8 cellular contexts compared by ENCODE assay signal in genomic region chr2:241559489-241560180, GRCh38. TPM values are rescaled to one million over a fixed set of nuclear protein-coding genes. Genes with fewer than 3 reads are reported as not detected.
DNase-seq lines count a peak whose midpoint lies in the region; ATAC-seq and TF ChIP-seq lines count a peak whose summit lies in the region.

No MANE protein-coding gene starts in this region.

- no peak overlapping the region for H3K27ac ChIP-seq in foreskin keratinocyte

- H3K27me3 Mint-ChIP-seq in activated CD4-positive, alpha-beta memory T cell treated with anti-CD3 and anti-CD28 coated beads, Interleukin-2, amount 10 ng/mL, durations not matched to agents 7 days and 5 days, result peaks cover 36% of the 10 kb centered on the region
- peaks cover 15 to 45% (median 32%) of the 10 kb centered on the region in 5 donors for H3K27me3 Mint-ChIP-seq in naive thymus-derived CD8-positive, alpha-beta T cell
- peaks cover 36 to 59% (median 50%) of the 10 kb centered on the region in 3 donors for H3K27me3 Mint-ChIP-seq in CD14-positive monocyte (ENCODE audit: low read depth in 3 of 3)

- ATAC-seq in foreskin keratinocyte, result peak; percentile 52
- peak; percentile 16 to 37 for ATAC-seq in naive thymus-derived CD8-positive, alpha-beta T cell
- ATAC-seq in GM18520 (IDR thresholded peaks at IDR 0.05; ENCODE audit: unreplicated experiment), result no peak
- no peak for ATAC-seq in HG02981 (IDR thresholded peaks at IDR 0.05; ENCODE audit: unreplicated experiment)

- peaks cover 13% of the 10 kb centered on the region for H3K4me1 Mint-ChIP-seq in activated CD4-positive, alpha-beta memory T cell treated with anti-CD3 and anti-CD28 coated beads, Interleukin-2, amount 10 ng/mL, durations not matched to agents 7 days and 5 days
- peaks cover 5 to 12% (median 7%) of the 10 kb centered on the region in 4 donors for H3K4me1 Mint-ChIP-seq in naive thymus-derived CD8-positive, alpha-beta T cell
- peaks cover 3% of the 10 kb centered on the region for H3K4me1 Mint-ChIP-seq in CD14-positive monocyte

- H3K4me1 ChIP-seq in foreskin keratinocyte, result peaks cover 18% of the 10 kb centered on the region

- no peaks in the 10 kb centered on the region for H3K36me3 Mint-ChIP-seq in activated CD4-positive, alpha-beta memory T cell treated with anti-CD3 and anti-CD28 coated beads, Interleukin-2, amount 10 ng/mL, durations not matched to agents 7 days and 5 days (ENCODE audit: low read depth)
- H3K36me3 Mint-ChIP-seq in naive thymus-derived CD8-positive, alpha-beta T cell, result peaks cover 5 to 19% (median 11%) of the 10 kb centered on the region in 3 donors
- peaks cover 0 to 9% of the 10 kb centered on the region in 2 donors for H3K36me3 Mint-ChIP-seq in CD14-positive monocyte

- intact Hi-C loops in CD14-positive monocyte (cut with micrococcal nuclease), result no loop called here

- CTCF ChIA-PET in activated CD4-positive, alpha-beta memory T cell treated with anti-CD3 and anti-CD28 coated beads, Interleukin-2, amount 10 ng/mL, durations not matched to agents 7 days and 5 days (lab: Charles Lee), result interaction anchor here (0.6 kb wide), 1 partner anchor 481 kb away, joined by 3 read pairs; no protein-coding TSS in a partner anchor

- H3K4me3 Mint-ChIP-seq in activated CD4-positive, alpha-beta memory T cell treated with anti-CD3 and anti-CD28 coated beads, Interleukin-2, amount 10 ng/mL, durations not matched to agents 7 days and 5 days, result peak overlapping the region; percentile 15
- peak overlapping the region; percentile 52 to 80 (median 64) for H3K4me3 Mint-ChIP-seq in naive thymus-derived CD8-positive, alpha-beta T cell
- H3K4me3 Mint-ChIP-seq in CD14-positive monocyte, result peak overlapping the region in 1 of 2 donors; percentile 81

- no peaks in the 10 kb centered on the region for H3K9me3 Mint-ChIP-seq in activated CD4-positive, alpha-beta memory T cell treated with anti-CD3 and anti-CD28 coated beads, Interleukin-2, amount 10 ng/mL, durations not matched to agents 7 days and 5 days
- H3K9me3 Mint-ChIP-seq in naive thymus-derived CD8-positive, alpha-beta T cell, result peaks cover 5 to 28% (median 14%) of the 10 kb centered on the region in 9 donors
- peaks cover 10 to 30% (median 28%) of the 10 kb centered on the region in 7 donors for H3K9me3 Mint-ChIP-seq in CD14-positive monocyte

- POLR2A ChIA-PET in activated CD4-positive, alpha-beta memory T cell treated with anti-CD3 and anti-CD28 coated beads, Interleukin-2, amount 10 ng/mL, durations not matched to agents 7 days and 5 days (lab: Charles Lee), result no interaction called here
- POLR2A ChIA-PET in naive thymus-derived CD8-positive, alpha-beta T cell (lab: Charles Lee), result interaction anchor here (0.6 kb wide), 1 partner anchor 474 kb away, joined by 5 read pairs; no protein-coding TSS in a partner anchor

- H3K27me3 ChIP-seq in foreskin keratinocyte, result no peaks in the 10 kb centered on the region

- H3K27ac Mint-ChIP-seq in activated CD4-positive, alpha-beta memory T cell treated with anti-CD3 and anti-CD28 coated beads, Interleukin-2, amount 10 ng/mL, durations not matched to agents 7 days and 5 days, result no peak overlapping the region
- no peak overlapping the region for H3K27ac Mint-ChIP-seq in naive thymus-derived CD8-positive, alpha-beta T cell
- H3K27ac Mint-ChIP-seq in CD14-positive monocyte, result no peak overlapping the region

- TF ChIP-seq CTCF in foreskin keratinocyte (conservative IDR thresholded peaks at IDR 0.05) (no peak), CD14-positive monocyte (IDR thresholded peaks at IDR 0.05) (no peak)

- DNase-seq in activated T-cell treated with anti-CD3 and anti-CD28 coated beads for 48 hours (ENCODE audit: low read depth) (peak; percentile 18), foreskin keratinocyte (no peak), CD14-positive monocyte (ENCODE audit: low spot score) (no peak)
- DNase-seq in activated T-cell treated with anti-CD3 and anti-CD28 coated beads, Interleukin-2, amount 50 U/mL, for 1 hour, result no peak
- no peak for DNase-seq in activated CD4-positive, alpha-beta memory T cell treated with anti-CD3 and anti-CD28 coated beads, Interleukin-2, amount 10 ng/mL, durations not matched to agents 7 days and 5 days
- peak in 1 of 10 donors; percentile 49 for DNase-seq in naive thymus-derived CD8-positive, alpha-beta T cell

RNA-seq across cellular contexts. Expression of gene BOK, which starts 1.1 kb away (rescaled TPM):
- total RNA-seq in activated CD4-positive, alpha-beta memory T cell treated with anti-CD3 and anti-CD28 coated beads, Interleukin-2, amount 10 ng/mL, durations not matched to agents 7 days and 5 days, result under 1 TPM; 0.08 to 0.15 TPM
- total RNA-seq in foreskin keratinocyte, result 36.9 and 46.1 TPM in 2 replicates
- polyA plus RNA-seq in foreskin keratinocyte (43.1 and 56.5 TPM in 2 replicates), CD14-positive monocyte (under 1 TPM in 1 of 2 donors, not detected in 1; 0.05 TPM)
- total RNA-seq in naive thymus-derived CD8-positive, alpha-beta T cell, result not detected
- under 1 TPM in 1 of 3 donors, not detected in 2; 0.53 TPM for polyA plus RNA-seq in naive thymus-derived CD8-positive, alpha-beta T cell

RNA-seq across cellular contexts. Expression of gene STK25, which starts 51.3 kb away (rescaled TPM):
- 100 to 1,000 TPM in 1 of 2 experiments, 10 to 100 TPM in 1; 98.8 to 108 TPM for total RNA-seq in activated CD4-positive, alpha-beta memory T cell treated with anti-CD3 and anti-CD28 coated beads, Interleukin-2, amount 10 ng/mL, durations not matched to agents 7 days and 5 days
- total RNA-seq in foreskin keratinocyte, result 154 and 173 TPM in 2 replicates
- 140 and 158 TPM in 2 replicates for polyA plus RNA-seq in foreskin keratinocyte
- total RNA-seq in naive thymus-derived CD8-positive, alpha-beta T cell, result 100 to 1,000 TPM; 148 to 150 TPM
- 10 to 100 TPM; 69.9 to 81.1 (median 70.1) TPM for polyA plus RNA-seq in naive thymus-derived CD8-positive, alpha-beta T cell
- polyA plus RNA-seq in CD14-positive monocyte, result 10 to 100 TPM; 62.7 to 69.5 TPM

Comparison
In these comparisons a context has a peak if more than half of its experiments do, and no peak if none do; other contexts are left out.
1. ATAC-seq: peak in foreskin keratinocyte (single experiment) and naive thymus-derived CD8-positive, alpha-beta T cell (2 of 2); none in GM18520 (single experiment) and HG02981 (single experiment).
2. RNA of gene BOK, which starts 1.1 kb away (total RNA-seq): 36.9 to 46.1 TPM in foreskin keratinocyte; 0.08 to 0.15 TPM in activated CD4-positive, alpha-beta memory T cell treated with anti-CD3 and anti-CD28 coated beads, Interleukin-2, amount 10 ng/mL, durations not matched to agents 7 days and 5 days and not detected in naive thymus-derived CD8-positive, alpha-beta T cell; every median in the first group is over 10 times any median in the second.